ENCODE assay signal across 1 cellular context in the genomic region with DNA sequence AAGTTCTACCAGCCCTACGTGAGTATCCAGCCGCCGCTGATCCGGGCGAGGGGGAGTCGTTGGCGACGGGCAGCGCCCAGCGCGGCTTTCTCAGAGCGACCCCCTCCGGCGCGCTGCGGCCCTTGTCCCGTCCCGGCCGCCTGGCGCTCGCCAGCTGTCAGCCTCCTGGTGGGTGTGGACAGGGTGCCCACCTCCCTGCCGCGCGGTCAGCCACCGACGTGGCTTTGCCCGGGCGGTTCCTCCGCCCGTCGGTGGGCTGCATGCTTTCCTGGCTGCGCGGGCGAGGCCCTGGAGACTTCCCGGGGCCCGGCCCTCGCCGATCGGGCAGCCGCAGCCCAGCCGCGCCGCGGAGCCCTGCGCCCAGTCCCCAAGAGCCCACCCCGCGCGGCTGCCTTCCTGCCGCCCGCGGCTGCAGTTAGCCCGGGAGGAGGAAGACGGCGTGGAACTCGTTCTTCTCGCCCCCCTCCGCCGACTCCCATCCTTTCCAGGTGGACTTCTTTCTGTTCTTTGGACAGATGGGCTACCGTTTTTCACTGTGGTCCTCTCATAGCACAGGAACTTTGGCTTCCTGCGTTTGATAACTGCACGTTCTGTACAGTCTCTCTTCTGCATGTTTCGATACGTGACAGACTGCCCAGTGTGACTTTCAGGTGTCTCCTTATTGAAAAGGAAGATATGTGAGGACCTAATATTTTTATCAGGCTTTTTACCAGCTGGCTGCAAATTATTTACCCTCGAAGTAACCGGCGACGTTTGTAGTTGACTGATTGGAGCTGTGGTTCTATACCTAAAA.
TF ChIP-seq lines count a peak whose summit lies in the region.

No MANE protein-coding gene starts in this region.

TF ChIP-seq in HepG2, 621 proteins besides CTCF, POLR2A, EP300 and RAD21 (continued from another document and continues in another):
- no peak for TF ChIP-seq ZNF407 (CRISPR knock-in tag; IDR thresholded peaks at IDR 0.05; ENCODE audit: not compliant biosample characterization)
- no peak for TF ChIP-seq ZNF160 (CRISPR knock-in tag; IDR thresholded peaks at IDR 0.05)
- TF ChIP-seq ZNF282 (IDR thresholded peaks at IDR 0.05; ENCODE audit: partially characterized antibody), result no peak
- no peak for TF ChIP-seq FOXM1 (CRISPR knock-in tag; IDR thresholded peaks at IDR 0.05)
- no peak for TF ChIP-seq PLRG1 (conservative IDR thresholded peaks at IDR 0.05)
- no peak for TF ChIP-seq EZH2 (conservative IDR thresholded peaks at IDR 0.05; ENCODE audit: low read depth, low read length)
- TF ChIP-seq STAT6 (CRISPR knock-in tag; IDR thresholded peaks at IDR 0.05; ENCODE audit: borderline replicate concordance), result no peak
- no peak for TF ChIP-seq THAP7 (CRISPR knock-in tag; IDR thresholded peaks at IDR 0.05)
- no peak for TF ChIP-seq ZNF383 (CRISPR knock-in tag; IDR thresholded peaks at IDR 0.05; ENCODE audit: borderline replicate concordance)
- peak; percentile 46; the same call in 1 of the 2 replicates for TF ChIP-seq SAP130 (CRISPR knock-in tag; IDR thresholded peaks at IDR 0.05; ENCODE audit: low read depth)
- TF ChIP-seq, protein P1, sequence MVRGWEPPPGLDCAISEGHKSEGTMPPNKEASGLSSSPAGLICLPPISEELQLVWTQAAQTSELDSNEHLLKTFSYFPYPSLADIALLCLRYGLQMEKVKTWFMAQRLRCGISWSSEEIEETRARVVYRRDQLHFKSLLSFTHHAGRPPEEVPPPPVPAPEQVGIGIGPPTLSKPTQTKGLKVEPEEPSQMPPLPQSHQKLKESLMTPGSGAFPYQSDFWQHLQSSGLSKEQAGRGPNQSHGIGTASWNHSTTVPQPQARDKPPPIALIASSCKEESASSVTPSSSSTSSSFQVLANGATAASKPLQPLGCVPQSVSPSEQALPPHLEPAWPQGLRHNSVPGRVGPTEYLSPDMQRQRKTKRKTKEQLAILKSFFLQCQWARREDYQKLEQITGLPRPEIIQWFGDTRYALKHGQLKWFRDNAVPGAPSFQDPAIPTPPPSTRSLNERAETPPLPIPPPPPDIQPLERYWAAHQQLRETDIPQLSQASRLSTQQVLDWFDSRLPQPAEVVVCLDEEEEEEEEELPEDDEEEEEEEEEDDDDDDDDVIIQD (CRISPR knock-in tag; IDR thresholded peaks at IDR 0.05; ENCODE audit: low read depth), result no peak
- no peak for TF ChIP-seq E2F2 (CRISPR knock-in tag; IDR thresholded peaks at IDR 0.05; ENCODE audit: borderline replicate concordance)
- TF ChIP-seq JUN (CRISPR knock-in tag; IDR thresholded peaks at IDR 0.05), result no peak
- TF ChIP-seq SMARCE1 (IDR thresholded peaks at IDR 0.05; ENCODE audit: borderline replicate concordance), result no peak
- TF ChIP-seq ARNT2 (CRISPR knock-in tag; IDR thresholded peaks at IDR 0.05; ENCODE audit: low read depth), result no peak; the same call in 1 of the 2 replicates
- TF ChIP-seq ZNF430 (CRISPR knock-in tag; IDR thresholded peaks at IDR 0.05), result no peak
- TF ChIP-seq MXI1 (IDR thresholded peaks at IDR 0.05; ENCODE audit: borderline replicate concordance, low read depth, low read length), result peak; percentile 68; the same call in 1 of the 3 replicates
- TF ChIP-seq NFAT5 (CRISPR knock-in tag; IDR thresholded peaks at IDR 0.05), result no peak
- TF ChIP-seq ZNF772 (CRISPR knock-in tag; IDR thresholded peaks at IDR 0.05), result no peak; the same call in 1 of the 2 replicates
- no peak for TF ChIP-seq ZFP37 (CRISPR knock-in tag; IDR thresholded peaks at IDR 0.05; ENCODE audit: borderline replicate concordance)
- TF ChIP-seq ZNF230 (CRISPR knock-in tag; IDR thresholded peaks at IDR 0.05), result no peak
- no peak for TF ChIP-seq ZNF235 (CRISPR knock-in tag; IDR thresholded peaks at IDR 0.05; ENCODE audit: borderline replicate concordance)
- TF ChIP-seq, protein P2, sequence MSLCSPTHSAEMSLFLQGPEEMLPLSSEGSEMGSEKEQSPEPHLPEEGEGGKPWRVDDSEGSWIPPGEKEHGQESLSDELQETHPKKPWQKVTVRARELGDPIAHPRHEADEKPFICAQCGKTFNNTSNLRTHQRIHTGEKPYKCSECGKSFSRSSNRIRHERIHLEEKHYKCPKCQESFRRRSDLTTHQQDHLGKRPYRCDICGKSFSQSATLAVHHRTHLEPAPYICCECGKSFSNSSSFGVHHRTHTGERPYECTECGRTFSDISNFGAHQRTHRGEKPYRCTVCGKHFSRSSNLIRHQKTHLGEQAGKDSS (CRISPR knock-in tag; IDR thresholded peaks at IDR 0.05; ENCODE audit: borderline replicate concordance, low read depth), result peak; percentile 47; the same call in 1 of the 2 replicates
- TF ChIP-seq ZNF543 (CRISPR knock-in tag; IDR thresholded peaks at IDR 0.05), result peak; percentile 63; the same call in 1 of the 2 replicates
- no peak for TF ChIP-seq MZF1 (CRISPR knock-in tag; IDR thresholded peaks at IDR 0.05; ENCODE audit: borderline replicate concordance)
- TF ChIP-seq ZNF660 (CRISPR knock-in tag; IDR thresholded peaks at IDR 0.05; ENCODE audit: borderline replicate concordance, low read depth), result no peak
- no peak for TF ChIP-seq FIP1L1 (IDR thresholded peaks at IDR 0.05; ENCODE audit: borderline replicate concordance, insufficient read depth, low read depth, low read length)
- no peak for TF ChIP-seq ZNF577 (CRISPR knock-in tag; IDR thresholded peaks at IDR 0.05; ENCODE audit: borderline replicate concordance, low read depth)
- TF ChIP-seq ASH2L (IDR thresholded peaks at IDR 0.05; ENCODE audit: insufficient read length, low read depth, low read length), result peak; percentile 47
